9 cellular contexts compared by ENCODE assay signal in the genomic region with DNA sequence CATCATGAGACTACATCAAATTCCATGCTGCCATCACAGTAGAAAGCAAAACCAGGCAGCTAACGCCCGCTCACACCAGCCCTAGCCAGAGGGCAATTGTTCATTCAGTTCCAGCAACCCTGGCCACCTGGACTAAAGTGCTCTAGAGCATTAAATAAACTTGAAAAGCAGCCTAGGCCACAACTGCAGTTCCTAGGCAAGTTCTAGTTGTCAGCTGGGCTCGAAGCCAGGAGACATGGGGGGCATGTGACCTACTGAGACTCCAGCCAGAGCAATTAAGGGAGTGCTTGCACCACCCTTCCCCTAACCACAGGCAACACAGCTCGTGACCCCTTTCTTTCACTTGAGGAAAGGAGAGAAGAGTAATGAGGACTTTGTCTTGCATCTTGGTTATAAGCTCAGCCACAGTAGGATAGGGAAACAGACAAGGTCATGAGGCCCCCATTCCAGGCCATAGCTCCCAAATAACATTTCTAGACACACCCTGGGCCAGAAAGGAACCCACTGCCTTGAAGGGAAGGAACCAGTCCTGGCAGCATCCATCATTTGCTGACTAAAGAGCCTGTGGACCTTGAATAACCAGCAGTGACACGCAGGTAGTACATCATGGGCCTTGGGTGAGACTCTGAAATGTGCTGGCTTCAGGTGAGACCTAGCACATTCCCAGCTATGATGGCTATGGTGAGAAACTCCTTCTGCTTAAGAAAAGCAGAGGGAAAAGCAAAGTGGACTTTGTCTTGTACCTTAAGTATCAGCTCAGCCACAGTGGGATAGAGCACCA.
DNase-seq lines count a peak whose midpoint lies in the region; ATAC-seq and TF ChIP-seq lines count a peak whose summit lies in the region.
"Had no signal": no experiment of that assay in that cellular context is flagged by ENCODE, and none has a peak within 500 bp of the region (broad histone marks: within the 10 kb centered on the region; RNA-seq: fewer than 3 reads in every experiment).

No MANE protein-coding gene starts in this region.

- no peak overlapping the region for H3K4me3 Mint-ChIP-seq in dendritic cell treated with granulocyte-macrophage colony-stimulating factor and Interleukin-4, amounts not matched to agents 40 ng/mL and 50 ng/mL, for 4 days

- TF ChIP-seq CTCF in mucosa of descending colon (IDR thresholded peaks at IDR 0.05), result no peak

- H3K36me3 ChIP-seq in mucosa of descending colon (ENCODE audit: low read depth), result no peaks in the 10 kb centered on the region
- H3K36me3 ChIP-seq: cardiac muscle cell had no signal

- peaks cover 60% of the 10 kb centered on the region for H3K36me3 Mint-ChIP-seq in dendritic cell treated with granulocyte-macrophage colony-stimulating factor and Interleukin-4, amounts not matched to agents 40 ng/mL and 50 ng/mL, for 4 days (ENCODE audit: low read depth)

- peak overlapping the region; percentile 58 for H3K27ac Mint-ChIP-seq in dendritic cell treated with granulocyte-macrophage colony-stimulating factor and Interleukin-4, amounts not matched to agents 40 ng/mL and 50 ng/mL, for 4 days

- H3K9me3 ChIP-seq in mucosa of descending colon, result peaks cover 14% of the 10 kb centered on the region

- no peaks in the 10 kb centered on the region for H3K4me1 ChIP-seq in mucosa of descending colon (ENCODE audit: low read depth)

- peaks cover 34% of the 10 kb centered on the region for H3K9me3 Mint-ChIP-seq in dendritic cell treated with granulocyte-macrophage colony-stimulating factor and Interleukin-4, amounts not matched to agents 40 ng/mL and 50 ng/mL, for 4 days

- no peak overlapping the region for H3K4me3 ChIP-seq in mucosa of descending colon
- H3K4me3 ChIP-seq: cardiac muscle cell had no signal

- peaks cover 22% of the 10 kb centered on the region for H3K4me1 Mint-ChIP-seq in dendritic cell treated with granulocyte-macrophage colony-stimulating factor and Interleukin-4, amounts not matched to agents 40 ng/mL and 50 ng/mL, for 4 days (ENCODE audit: low read depth)

- intact Hi-C loops in dendritic cell treated with granulocyte-macrophage colony-stimulating factor and Interleukin-4, amounts not matched to agents 40 ng/mL and 50 ng/mL, for 4 days (cut with micrococcal nuclease), result no loop called here
- intact Hi-C loops in mucosa of descending colon (cut with DNase I, micrococcal nuclease), result no loop called here

- DNase-seq in DMS79 treated with DMSO at 0.1 percent for 48 hours (lab: John Stamatoyannopoulos, UW), result peak; percentile 23
- peak; percentile 67 for DNase-seq in NCI-H226
- peak in 2 of 3 donors; percentile 46 to 52 for DNase-seq in mucosa of descending colon
- no peak for DNase-seq in activated effector memory CD4-positive, alpha-beta T cell treated with Interleukin-2 at 50 U/mL for 16 hours
- no peak for DNase-seq in NCI-H748 (lab: John Stamatoyannopoulos, UW; ENCODE audit: unreplicated experiment)

- H3K27me3 Mint-ChIP-seq in dendritic cell treated with granulocyte-macrophage colony-stimulating factor and Interleukin-4, amounts not matched to agents 40 ng/mL and 50 ng/mL, for 4 days, result no peaks in the 10 kb centered on the region

- ATAC-seq in mucosa of descending colon (peak; percentile 47), HG03025 (IDR thresholded peaks at IDR 0.05; ENCODE audit: low FRiP score, unreplicated experiment) (no peak), GM21390 (IDR thresholded peaks at IDR 0.05; ENCODE audit: unreplicated experiment) (no peak)

Comparison
In these comparisons a context has a peak if more than half of its experiments do, and no peak if none do; other contexts are left out.
1. DNase-seq: peak in DMS79 treated with DMSO at 0.1 percent for 48 hours (single experiment), NCI-H226 (single experiment) and mucosa of descending colon (2 of 3); none in activated effector memory CD4-positive, alpha-beta T cell treated with Interleukin-2 at 50 U/mL for 16 hours (single experiment) and NCI-H748 (single experiment).